ENCODE assay signal across 16 cellular contexts in the genomic region with DNA sequence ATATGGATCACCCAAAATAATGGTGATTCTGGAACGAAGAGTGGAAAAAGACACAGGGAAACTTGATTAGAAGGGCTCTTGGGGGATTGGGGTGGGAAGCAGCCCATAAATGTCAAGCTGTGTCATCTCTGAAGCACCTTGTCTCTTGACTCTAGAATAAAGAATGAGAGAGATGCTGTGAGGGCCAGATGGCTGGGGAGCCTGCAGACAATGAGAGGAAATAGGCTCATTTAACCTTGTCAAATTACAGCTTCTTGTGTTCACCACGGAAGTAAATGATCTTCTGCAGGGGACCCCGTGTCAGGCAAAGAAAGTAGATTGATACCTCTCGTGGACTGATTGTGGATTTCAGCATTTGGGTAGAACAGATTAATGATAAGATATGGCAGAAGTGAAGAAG.
"Had no signal": no experiment of that assay in that cellular context is flagged by ENCODE, and none has a peak within 500 bp of the region (broad histone marks: within the 10 kb centered on the region; RNA-seq: fewer than 3 reads in every experiment).

No MANE protein-coding gene starts in this region.

- H3K27me3 Mint-ChIP-seq: effector memory CD8-positive, alpha-beta T cell had no signal

- H3K9me3 Mint-ChIP-seq: effector memory CD8-positive, alpha-beta T cell had no signal

- H3K4me3 Mint-ChIP-seq: effector memory CD8-positive, alpha-beta T cell; neural progenitor cell had no signal

- H3K27ac Mint-ChIP-seq: activated T-helper 2 cell treated with anti-CD3 and anti-CD28 coated beads, Interferon-gamma antibody, Interleukin-2, Interleukin-4, amounts not matched to agents 10 μg/mL and 5 μg/mL and 100 μg/mL, durations not matched to agents 14 hours and 24 hours and 36 hours; neural progenitor cell had no signal

- DNase-seq: activated CD4-positive, alpha-beta T cell treated with anti-CD3 and anti-CD28 coated beads, Interleukin-2, amount 50 U/mL, for 1 hour; activated CD4-positive, CD25-positive, alpha-beta regulatory T cell; activated naive CD4-positive, alpha-beta T cell treated with anti-CD3 and anti-CD28 coated beads, Interleukin-2, amount 50 U/mL, for 16 hours; activated T-cell treated with anti-CD3 and anti-CD28 coated beads for 4 hours; adrenal gland; central memory CD4-positive, alpha-beta T cell; effector memory CD8-positive, alpha-beta T cell; erythroblast; kidney; left ventricle myocardium superior; ovary; stimulated activated CD4-positive, alpha-beta T cell treated with anti-CD3 and anti-CD28 coated beads, Interleukin-12 subunit alpha, Interleukin-12 subunit beta, amount 100 ng/mL, for 4 hours; stimulated activated naive CD4-positive, alpha-beta T cell treated with Interleukin-2 at 50 U/mL for 16 hours; upper lobe of left lung had no signal

- ATAC-seq: effector memory CD8-positive, alpha-beta T cell; left ventricle myocardium superior had no signal
